34 cellular contexts compared by ENCODE assay signal in the genomic region with DNA sequence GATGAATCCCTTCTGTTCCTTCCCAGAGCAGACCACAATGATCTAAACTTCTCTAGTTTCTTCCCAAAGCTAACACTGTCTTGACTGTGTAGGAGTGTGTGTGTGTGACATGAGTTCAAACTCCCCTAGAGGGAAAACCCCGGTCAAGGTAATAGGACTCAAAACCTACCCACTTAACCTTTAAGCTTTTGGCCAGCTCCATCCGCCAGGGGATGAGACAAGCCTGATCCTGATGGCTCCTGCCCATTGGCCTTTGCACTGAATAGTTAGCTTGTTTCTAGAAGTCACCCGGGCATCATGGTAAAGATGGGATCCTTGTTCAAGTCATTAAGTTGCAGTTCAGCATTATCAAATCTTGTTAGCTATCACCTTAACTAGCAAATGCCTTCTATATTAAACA.
"Had no signal": no experiment of that assay in that cellular context is flagged by ENCODE, and none has a peak within 500 bp of the region (broad histone marks: within the 10 kb centered on the region; RNA-seq: fewer than 3 reads in every experiment).

No MANE protein-coding gene starts in this region.

- H3K9ac ChIP-seq: KMS-11 had no signal

- DNase-seq: Karpas-422, Kasumi-1, MG63, MM.1S, MV-4-11, NCI-H1048, NCI-H1092, NCI-H1092 treated with DMSO at 0.1 percent for 48 hours, NCI-H1105, NCI-H1105 treated with DMSO at 0.1 percent for 48 hours, NCI-H1417, NCI-H1417 treated with DMSO at 0.1 percent for 48 hours, NCI-H1436, NCI-H1436 treated with DMSO at 0.1 percent for 48 hours, NCI-H146, NCI-H1694, NCI-H1694 treated with DMSO at 0.1 percent for 48 hours, NCI-H187, NCI-H187 treated with DMSO at 0.1 percent for 48 hours, NCI-H1930, NCI-H2029, NCI-H2029 treated with DMSO at 0.1 percent for 48 hours, NCI-H2081, NCI-H2081 treated with DMSO at 0.1 percent for 48 hours, NCI-H2107, NCI-H2171, NCI-H2171 treated with DMSO at 0.1 percent for 48 hours, NCI-H2227 treated with DMSO at 0.1 percent for 48 hours, NCI-H226, NCI-H345, NCI-H446, NCI-H446 treated with DMSO at 0.1 percent for 48 hours, NCI-H510A had no signal

- H3K9me3 ChIP-seq: MG63 had no signal

- H3K27me3 ChIP-seq: MG63 had no signal

- H3K27ac ChIP-seq: KMS-11 had no signal

- H3K4me2 ChIP-seq: KMS-11 had no signal

- H3K36me3 ChIP-seq: MG63 had no signal

- H3K4me3 ChIP-seq: MG63 had no signal
